ENCODE assay signal across 30 cellular contexts in genomic region chr7:46165281-46165680, GRCh38.
DNase-seq lines count a peak whose midpoint lies in the region; ATAC-seq, FAIRE-seq and TF ChIP-seq lines count a peak whose summit lies in the region.
"Had no signal": no experiment of that assay in that cellular context is flagged by ENCODE, and none has a peak within 500 bp of the region (broad histone marks: within the 10 kb centered on the region; RNA-seq: fewer than 3 reads in every experiment).

No MANE protein-coding gene starts in this region.

- intact Hi-C loops in prostate gland (cut with DNase I): no loop called here

- no peaks in the 10 kb centered on the region for H3K36me3 Mint-ChIP-seq in astrocyte (ENCODE audit: low read depth, unreplicated experiment)

- H3K4me1 ChIP-seq in SK-N-SH (ENCODE audit: control insufficient read depth in 1 of 2, insufficient read depth in 2 of 2, low read depth in 1 of 2, low read length in 1 of 2) (peaks cover 0 to 22% of the 10 kb centered on the region in 2 experiments; a peak in 3 of 4 replicates), astrocyte (ENCODE audit: insufficient read depth, low read length) (peaks cover 12% of the 10 kb centered on the region), prostate gland (replicated peaks) (no peaks in the 10 kb centered on the region), mesendoderm (ENCODE audit: control insufficient read depth, low read depth, low read length) (no peaks in the 10 kb centered on the region)
- H3K4me1 ChIP-seq: left lung, psoas muscle, tibial artery had no signal

- H3K18ac ChIP-seq in mesendoderm (ENCODE audit: low read length): no peak overlapping the region

- no peak overlapping the region for H4K5ac ChIP-seq in mesendoderm (ENCODE audit: low read length)

- H3K36me3 ChIP-seq in SK-N-SH (replicated peaks in 1 of 2; ENCODE audit: control insufficient read depth in 1 of 2, insufficient read depth in 2 of 2, low read length in 1 of 2): no peaks in the 10 kb centered on the region
- H3K36me3 ChIP-seq in astrocyte (ENCODE audit: insufficient read depth, low read length): no peaks in the 10 kb centered on the region
- H3K36me3 ChIP-seq in prostate gland: no peaks in the 10 kb centered on the region
- no peaks in the 10 kb centered on the region for H3K36me3 ChIP-seq in mesendoderm (ENCODE audit: control insufficient read depth, insufficient read depth, low read length)
- H3K36me3 ChIP-seq: left lung, MG63, neutrophil, tibial artery had no signal

- TF ChIP-seq POLR2A in prostate gland (IDR thresholded peaks at IDR 0.05): no peak

- peak overlapping the region; percentile 64 for H3K27ac Mint-ChIP-seq in astrocyte (ENCODE audit: unreplicated experiment)
- H3K27ac Mint-ChIP-seq: B cell had no signal

- H3K27me3 ChIP-seq in SK-N-SH (ENCODE audit: insufficient read depth) (no peaks in the 10 kb centered on the region), astrocyte (ENCODE audit: insufficient read depth, low read length) (no peaks in the 10 kb centered on the region), prostate gland (replicated peaks; ENCODE audit: insufficient read depth) (no peaks in the 10 kb centered on the region), mesendoderm (ENCODE audit: insufficient read depth, low read length, poor library complexity) (no peaks in the 10 kb centered on the region)
- H3K27me3 ChIP-seq: hepatocyte, left lung, MG63, neutrophil, tibial artery had no signal

- TF ChIP-seq EP300 in SK-N-SH (IDR thresholded peaks at IDR 0.05; ENCODE audit: borderline replicate concordance in 1 of 2, low read depth in 1 of 2, low read length in 1 of 2): no peak; a peak in 1 of 4 replicates

- H2BK5ac ChIP-seq in mesendoderm (ENCODE audit: low read length): no peak overlapping the region

- peaks cover 7% of the 10 kb centered on the region for H3F3A ChIP-seq in SK-N-SH (replicated peaks; ENCODE audit: insufficient read depth)

- H3K23ac ChIP-seq in mesendoderm (ENCODE audit: low read length): no peak overlapping the region

- no peaks in the 10 kb centered on the region for H3K9me3 Mint-ChIP-seq in astrocyte (ENCODE audit: unreplicated experiment)

- DNase-seq in SK-N-SH: no peak
- peak; percentile 88 for DNase-seq in astrocyte (ENCODE audit: low read depth)
- peak; percentile 39 for DNase-seq in glomerular visceral epithelial cell (ENCODE audit: extremely low spot score)
- peak; percentile 50 for DNase-seq in urothelium cell line (ENCODE audit: low spot score)
- DNase-seq in prostate gland (ENCODE audit: low spot score): no peak
- no peak for DNase-seq in iPS-NIHi11 (ENCODE audit: low spot score)
- no peak for DNase-seq in mesendoderm
- DNase-seq: activated CD4-positive, alpha-beta T cell treated with anti-CD3 and anti-CD28 coated beads for 4 hours; activated effector memory CD4-positive, alpha-beta T cell treated with anti-CD3 and anti-CD28 coated beads, Interleukin-2, amount 50 U/mL, for 16 hours; activated T-cell treated with anti-CD3 and anti-CD28 coated beads, Interleukin-2, amount 50 U/mL, for 1 hour; effector memory CD4-positive, alpha-beta T cell; left lung; MG63; NCI-H1417; NCI-H2081 treated with DMSO at 0.1 percent for 48 hours; NCI-H446; NCI-H82; psoas muscle; stimulated activated CD8-positive, alpha-beta memory T cell treated with anti-CD3 and anti-CD28 coated beads, Interleukin-4, amount 100 ng/mL, for 48 hours; stimulated activated naive CD8-positive, alpha-beta T cell treated with anti-CD3 and anti-CD28 coated beads, Interleukin-15, amount 100 ng/mL, for 72 hours; tibial artery had no signal

- H3K9ac ChIP-seq in SK-N-SH (no peak overlapping the region; the same call in 1 of the 2 replicates), astrocyte (ENCODE audit: low read length) (no peak overlapping the region), mesendoderm (ENCODE audit: low read length) (no peak overlapping the region)

- CTCF ChIA-PET in SK-N-SH (lab: Yijun Ruan, JAX): no interaction called here

- peak overlapping the region in 1 of 2 experiments; percentile 55; a peak in 2 of 4 replicates for H3K27ac ChIP-seq in SK-N-SH (ENCODE audit: low read depth in 2 of 2, low read length in 1 of 2)
- peak overlapping the region; percentile 57 for H3K27ac ChIP-seq in astrocyte (ENCODE audit: low read depth, low read length)
- H3K27ac ChIP-seq in prostate gland: no peak overlapping the region
- H3K27ac ChIP-seq in mesendoderm (ENCODE audit: low read depth, low read length): no peak overlapping the region
- H3K27ac ChIP-seq: 22Rv1, hepatocyte, left lung, neutrophil, psoas muscle, tibial artery, VCaP had no signal

- FAIRE-seq in astrocyte (lab: Jason Lieb, UNC) (peak; percentile 81), urothelium cell line (lab: Jason Lieb, UNC) (peak; percentile 65)
- FAIRE-seq: frontal cortex, G401.6, K562 had no signal

- H3K4me1 Mint-ChIP-seq in astrocyte (ENCODE audit: low read depth, unreplicated experiment): peaks cover 24% of the 10 kb centered on the region
- H3K4me1 Mint-ChIP-seq: B cell; stimulated activated naive CD8-positive, alpha-beta T cell treated with anti-CD3 and anti-CD28 coated beads, Interleukin-15, amount 100 ng/mL, for 72 hours had no signal

- no peaks in the 10 kb centered on the region for H3K27me3 Mint-ChIP-seq in astrocyte (ENCODE audit: low read depth, unreplicated experiment)
- H3K27me3 Mint-ChIP-seq: B cell; stimulated activated naive CD8-positive, alpha-beta T cell treated with anti-CD3 and anti-CD28 coated beads, Interleukin-15, amount 100 ng/mL, for 72 hours had no signal

- H3K9me2 ChIP-seq in SK-N-SH: no peaks in the 10 kb centered on the region

- no peak overlapping the region for H3K4me2 ChIP-seq in SK-N-SH
- no peak overlapping the region for H3K4me2 ChIP-seq in astrocyte (ENCODE audit: low read length)
- H3K4me2 ChIP-seq in mesendoderm (ENCODE audit: low read length): no peak overlapping the region
- H3K4me2 ChIP-seq: hepatocyte had no signal

- H4K20me1 ChIP-seq in SK-N-SH (ENCODE audit: insufficient read depth) (no peaks in the 10 kb centered on the region), astrocyte (ENCODE audit: insufficient read depth, low read length) (no peaks in the 10 kb centered on the region)

- WGBS in SK-N-SH (ENCODE audit: low lambda C conversion rate): 52% methylated on average over 1 of the region's 1 CpG
- WGBS in prostate gland: 35% methylated on average over 1 of the region's 1 CpG
- WGBS in mesendoderm (ENCODE audit: extremely low coverage, insufficient coverage, low lambda C conversion rate): no CpG with 5 or more reads among the region's 1 CpG

- H3K79me2 ChIP-seq in SK-N-SH (ENCODE audit: insufficient read depth) (no peaks in the 10 kb centered on the region), astrocyte (ENCODE audit: insufficient read depth, low read length) (no peaks in the 10 kb centered on the region), mesendoderm (ENCODE audit: control insufficient read depth, insufficient read depth, low read length) (no peaks in the 10 kb centered on the region)
- H3K79me2 ChIP-seq: hepatocyte had no signal

- no peak overlapping the region for H3K4me3 ChIP-seq in SK-N-SH (ENCODE audit: low read depth in 2 of 2, low read length in 1 of 2)
- no peak overlapping the region for H3K4me3 ChIP-seq in astrocyte (ENCODE audit: insufficient read depth, low read depth, low read length)
- H3K4me3 ChIP-seq in prostate gland: no peak overlapping the region
- H3K4me3 ChIP-seq in mesendoderm (ENCODE audit: low read length): no peak overlapping the region
- H3K4me3 ChIP-seq: hepatocyte, K562, left lung, MG63, psoas muscle, tibial artery had no signal

- H2BK15ac ChIP-seq in mesendoderm (replicated peaks; ENCODE audit: low read depth): no peak overlapping the region

- H3K4ac ChIP-seq in mesendoderm (ENCODE audit: low read depth, low read length): no peak overlapping the region

- TF ChIP-seq CTCF in SK-N-SH (IDR thresholded peaks at IDR 0.05) (no peak), astrocyte (IDR thresholded peaks at IDR 0.05; ENCODE audit: insufficient read depth, low read depth, low read length) (no peak), prostate gland (IDR thresholded peaks at IDR 0.05) (no peak)

- POLR2A ChIA-PET in SK-N-SH (lab: Yijun Ruan, JAX): no interaction called here

- no peaks in the 10 kb centered on the region for H3K9me3 ChIP-seq in SK-N-SH
- no peaks in the 10 kb centered on the region for H3K9me3 ChIP-seq in astrocyte (ENCODE audit: insufficient read depth, low read depth, low read length)
- no peaks in the 10 kb centered on the region for H3K9me3 ChIP-seq in prostate gland
- H3K9me3 ChIP-seq: left lung, MG63, neutrophil, psoas muscle, tibial artery had no signal

- no peaks in the 10 kb centered on the region for H3K79me1 ChIP-seq in mesendoderm (ENCODE audit: low read length)

- TF ChIP-seq RAD21 in SK-N-SH (IDR thresholded peaks at IDR 0.05; ENCODE audit: low read length): no peak

- no peak overlapping the region for H4K8ac ChIP-seq in mesendoderm (ENCODE audit: low read depth, low read length)

- no peak; the same call in 2 of the 3 replicates for ATAC-seq in SK-N-SH treated with all-trans-retinoic acid at 6 μM for 48 hours
- ATAC-seq: K562; left lung; psoas muscle; stimulated activated naive CD8-positive, alpha-beta T cell treated with anti-CD3 and anti-CD28 coated beads, Interleukin-15, amount 100 ng/mL, for 72 hours had no signal

- H2AK5ac ChIP-seq in mesendoderm (ENCODE audit: low read length): no peak overlapping the region

- H3K4me3 Mint-ChIP-seq in astrocyte (ENCODE audit: unreplicated experiment): no peak overlapping the region
- H3K4me3 Mint-ChIP-seq: B cell; stimulated activated naive CD8-positive, alpha-beta T cell treated with anti-CD3 and anti-CD28 coated beads, Interleukin-15, amount 100 ng/mL, for 72 hours had no signal

- H3K56ac ChIP-seq in mesendoderm (ENCODE audit: low read length): no peak overlapping the region

- H2AFZ ChIP-seq in SK-N-SH (ENCODE audit: low read depth) (no peak overlapping the region), astrocyte (ENCODE audit: low read depth, low read length) (no peak overlapping the region)
- H2AFZ ChIP-seq: hepatocyte had no signal

- H2BK120ac ChIP-seq in mesendoderm (ENCODE audit: low read depth, low read length): no peak overlapping the region

TF ChIP-seq in SK-N-SH, 30 proteins besides CTCF, POLR2A, EP300 and RAD21 (continues in another document):
- no peak for TF ChIP-seq FOXM1 (IDR thresholded peaks at IDR 0.05; ENCODE audit: low read depth)
- no peak for TF ChIP-seq MAX (IDR thresholded peaks at IDR 0.05; ENCODE audit: low read depth)

TF ChIP-seq in SK-N-SH treated with all-trans-retinoic acid at 6 μM for 48 hours, 23 proteins besides CTCF, POLR2A, EP300 and RAD21 (continues in another document):
- TF ChIP-seq ZC3H10 (CRISPR knock-in tag; IDR thresholded peaks at IDR 0.05): no peak

Comparison
In these comparisons a context has a peak if more than half of its experiments do, and no peak if none do; other contexts are left out.
1. DNase-seq: peak in astrocyte (single experiment), glomerular visceral epithelial cell (single experiment) and urothelium cell line (single experiment); none in SK-N-SH (single experiment), prostate gland (single experiment), iPS-NIHi11 (single experiment) and mesendoderm (single experiment).